ENCODE assay signal across 14 cellular contexts in genomic region chr10:75335191-75335590, GRCh38.
DNase-seq lines count a peak whose midpoint lies in the region; ATAC-seq and TF ChIP-seq lines count a peak whose summit lies in the region.
"Had no signal": no experiment of that assay in that cellular context is flagged by ENCODE, and none has a peak within 500 bp of the region (broad histone marks: within the 10 kb centered on the region; RNA-seq: fewer than 3 reads in every experiment).

No MANE protein-coding gene starts in this region.

- no peaks in the 10 kb centered on the region; the same call in 1 of the 2 replicates for H3F3A ChIP-seq in GM23248 (ENCODE audit: insufficient read depth)

- no peak overlapping the region for H3K9ac ChIP-seq in GM23248
- H3K9ac ChIP-seq in fibroblast of lung (ENCODE audit: insufficient read depth, low read length): no peak overlapping the region
- H3K9ac ChIP-seq: BLaER1 had no signal

- intact Hi-C loops in OCI-LY7 (cut with micrococcal nuclease; ENCODE audit: unreplicated experiment): no loop called here
- intact Hi-C loops in spleen (cut with DNase I; ENCODE audit: low total_unique reads): no loop called here

- H3K27me3 Mint-ChIP-seq in HFFc6 (ENCODE audit: insufficient read depth): peaks cover 20% of the 10 kb centered on the region

- no peak for TF ChIP-seq POLR2A in spleen (IDR thresholded peaks at IDR 0.05)

- no peaks in the 10 kb centered on the region for H3K36me3 ChIP-seq in GM23248 (ENCODE audit: low read depth)
- no peaks in the 10 kb centered on the region for H3K36me3 ChIP-seq in OCI-LY7 (ENCODE audit: insufficient read depth, low read length)
- H3K36me3 ChIP-seq in fibroblast of lung (ENCODE audit: control insufficient read depth, insufficient read depth, low read length): no peaks in the 10 kb centered on the region
- H3K36me3 ChIP-seq in spleen: no peaks in the 10 kb centered on the region
- no peaks in the 10 kb centered on the region for H3K36me3 ChIP-seq in HAP-1 (replicated peaks)
- H3K36me3 ChIP-seq: BLaER1 had no signal

- H3K4me1 ChIP-seq in GM23248 (ENCODE audit: insufficient read depth) (no peaks in the 10 kb centered on the region), OCI-LY7 (ENCODE audit: insufficient read depth, low read length, poor library complexity, severe bottlenecking) (peaks cover 17% of the 10 kb centered on the region), fibroblast of lung (ENCODE audit: control insufficient read depth, extremely low read depth, insufficient read depth, low read length) (no peaks in the 10 kb centered on the region), spleen (no peaks in the 10 kb centered on the region), HAP-1 (no peaks in the 10 kb centered on the region)

- H2AFZ ChIP-seq in GM23248: no peak overlapping the region
- H2AFZ ChIP-seq in OCI-LY7 (ENCODE audit: low read length): peak overlapping the region; percentile 13; the same call in 1 of the 2 replicates
- no peak overlapping the region for H2AFZ ChIP-seq in fibroblast of lung (ENCODE audit: low read length)

- 11 to 12% methylated on average over 1 of the region's 1 CpG for WGBS in GM23248 (ENCODE audit: low coverage in 1 of 2, low lambda C conversion rate in 2 of 2, missing lambda C conversion rate in 2 of 2), 2 experiments
- 58 to 89% (median 81%) methylated on average over 1 of the region's 1 CpG for WGBS in spleen, 5 donors

- no peaks in the 10 kb centered on the region for H3K4me1 Mint-ChIP-seq in HFFc6 (ENCODE audit: low read depth)
- H3K4me1 Mint-ChIP-seq: CD8-positive, alpha-beta memory T cell had no signal

- no peaks in the 10 kb centered on the region for H3K36me3 Mint-ChIP-seq in HFFc6 (ENCODE audit: low read depth)
- H3K36me3 Mint-ChIP-seq: CD8-positive, alpha-beta memory T cell had no signal

- in situ Hi-C loops in GM23248 (cut with MboI): no loop called here
- in situ Hi-C loops in HAP-1 (cut with MboI; ENCODE audit: low sequenced_read_pairs): no loop called here

- CTCF ChIA-PET in OCI-LY7 (lab: Charles Lee; ENCODE audit: unreplicated experiment): no interaction called here

- H3K4me2 ChIP-seq in GM23248 (ENCODE audit: unreplicated experiment) (no peak overlapping the region), OCI-LY7 (ENCODE audit: low read length) (no peak overlapping the region), fibroblast of lung (ENCODE audit: extremely low read depth, insufficient read depth, low read length) (no peak overlapping the region)
- H3K4me2 ChIP-seq: BLaER1 had no signal

- no peaks in the 10 kb centered on the region for H3K9me3 ChIP-seq in GM23248 (ENCODE audit: low read depth)
- peaks cover 11% of the 10 kb centered on the region; the same call in 1 of the 2 replicates for H3K9me3 ChIP-seq in OCI-LY7 (ENCODE audit: low read length)
- no peaks in the 10 kb centered on the region for H3K9me3 ChIP-seq in fibroblast of lung (ENCODE audit: control insufficient read depth, insufficient read depth, low read depth, low read length)
- peaks cover 0 to 6% (median 0%) of the 10 kb centered on the region in 8 donors for H3K9me3 ChIP-seq in spleen
- H3K9me3 ChIP-seq in HAP-1: no peaks in the 10 kb centered on the region
- H3K9me3 ChIP-seq: BLaER1 had no signal

- H3K27me3 ChIP-seq in GM23248 (replicated peaks; ENCODE audit: insufficient read depth) (peaks cover 11% of the 10 kb centered on the region), fibroblast of lung (ENCODE audit: control insufficient read depth, insufficient read depth, low read length) (no peaks in the 10 kb centered on the region), spleen (replicated peaks in 1 of 7) (peaks cover 0 to 13% (median 0%) of the 10 kb centered on the region in 7 donors), HAP-1 (ENCODE audit: low read depth) (0 out of 2 replicates have a peak, but pooled peaks cover 3% of the 10 kb centered on the region)
- H3K27me3 ChIP-seq: BLaER1 had no signal

- BruUV-seq in OCI-LY7 (replicated peaks; lab: Mats Ljungman, UMichigan): no TSS peak

- H3K27ac Mint-ChIP-seq in HFFc6: no peak overlapping the region

- no peaks in the 10 kb centered on the region for H3K9me3 Mint-ChIP-seq in HFFc6

- H3K9me2 ChIP-seq in GM23248 (ENCODE audit: insufficient read depth): no peaks in the 10 kb centered on the region
- no peaks in the 10 kb centered on the region for H3K9me2 ChIP-seq in OCI-LY7 (ENCODE audit: insufficient read depth, low read length)

- H3K27ac ChIP-seq in GM23248 (no peak overlapping the region), OCI-LY7 (ENCODE audit: low read depth, low read length, poor library complexity, severe bottlenecking) (no peak overlapping the region), fibroblast of lung (ENCODE audit: insufficient read depth, low read length) (no peak overlapping the region), spleen (no peak overlapping the region)
- H3K27ac ChIP-seq: BLaER1 had no signal

- DNase-seq in AG10803 (ENCODE audit: low read depth): peak; percentile 42
- DNase-seq in GM23248: peak; percentile 17
- no peak for DNase-seq in OCI-LY7 (ENCODE audit: low spot score)
- DNase-seq in fibroblast of lung (ENCODE audit: low read depth in 2 of 2): peak; percentile 20 to 31
- no peak for DNase-seq in spleen
- DNase-seq in HFFc6: no peak
- no peak for DNase-seq in HAP-1 (ENCODE audit: low spot score in 2 of 2)
- DNase-seq: CD8-positive, alpha-beta memory T cell; H7; NCI-H146; NCI-H774; SIG-M5 had no signal

- no peak for ATAC-seq in GM21528 (IDR thresholded peaks at IDR 0.05; ENCODE audit: low FRiP score, unreplicated experiment)

- no peak overlapping the region for H3K4me3 Mint-ChIP-seq in HFFc6
- H3K4me3 Mint-ChIP-seq: CD8-positive, alpha-beta memory T cell had no signal

- H3K4me3 ChIP-seq in AG10803 (ENCODE audit: low read length) (no peak overlapping the region), GM23248 (no peak overlapping the region), OCI-LY7 (ENCODE audit: low read depth, low read length, poor library complexity, severe bottlenecking) (no peak overlapping the region), fibroblast of lung (replicated peaks in 1 of 4; ENCODE audit: control extremely low read depth in 1 of 4, insufficient read depth in 1 of 4, low read depth in 3 of 4, low read length in 4 of 4) (no peak overlapping the region), spleen (no peak overlapping the region), HAP-1 (no peak overlapping the region)
- H3K4me3 ChIP-seq: BLaER1 had no signal

- no peak for TF ChIP-seq CTCF in AG10803 (conservative IDR thresholded peaks at IDR 0.05; ENCODE audit: low read length)
- TF ChIP-seq CTCF in OCI-LY7 (conservative IDR thresholded peaks at IDR 0.05; ENCODE audit: low read length): no peak
- TF ChIP-seq CTCF in fibroblast of lung (conservative IDR thresholded peaks at IDR 0.05 in 1 of 2, IDR thresholded peaks at IDR 0.05 in 1 of 2; ENCODE audit: low read depth in 1 of 2, low read length in 2 of 2): no peak
- no peak for TF ChIP-seq CTCF in spleen (IDR thresholded peaks at IDR 0.05 in 8 of 11, conservative IDR thresholded peaks at IDR 0.05 in 3 of 11)
- no peak for TF ChIP-seq CTCF in HFFc6 (IDR thresholded peaks at IDR 0.05)

- POLR2A ChIA-PET in OCI-LY7 (lab: Charles Lee): no interaction called here

- H3K79me2 ChIP-seq in GM23248 (ENCODE audit: insufficient read depth) (no peaks in the 10 kb centered on the region), OCI-LY7 (ENCODE audit: insufficient read depth, low read depth, low read length) (no peaks in the 10 kb centered on the region), fibroblast of lung (ENCODE audit: control insufficient read depth, insufficient read depth, low read length) (no peaks in the 10 kb centered on the region)

- no peaks in the 10 kb centered on the region for H4K20me1 ChIP-seq in GM23248 (ENCODE audit: insufficient read depth)
- no peaks in the 10 kb centered on the region for H4K20me1 ChIP-seq in OCI-LY7 (ENCODE audit: insufficient read depth, low read length)
- H4K20me1 ChIP-seq in fibroblast of lung (ENCODE audit: control insufficient read depth, extremely low read depth, insufficient read depth, low read length): no peaks in the 10 kb centered on the region
- H4K20me1 ChIP-seq: BLaER1 had no signal

Comparison
In these comparisons a context has a peak if more than half of its experiments do, and no peak if none do; other contexts are left out.
1. DNase-seq: peak in AG10803 (single experiment), GM23248 (single experiment) and fibroblast of lung (2 of 2); none in OCI-LY7 (single experiment), spleen (single experiment), HFFc6 (single experiment) and HAP-1 (0 of 2).